ENCODE assay signal across 8 cellular contexts in the genomic region with DNA sequence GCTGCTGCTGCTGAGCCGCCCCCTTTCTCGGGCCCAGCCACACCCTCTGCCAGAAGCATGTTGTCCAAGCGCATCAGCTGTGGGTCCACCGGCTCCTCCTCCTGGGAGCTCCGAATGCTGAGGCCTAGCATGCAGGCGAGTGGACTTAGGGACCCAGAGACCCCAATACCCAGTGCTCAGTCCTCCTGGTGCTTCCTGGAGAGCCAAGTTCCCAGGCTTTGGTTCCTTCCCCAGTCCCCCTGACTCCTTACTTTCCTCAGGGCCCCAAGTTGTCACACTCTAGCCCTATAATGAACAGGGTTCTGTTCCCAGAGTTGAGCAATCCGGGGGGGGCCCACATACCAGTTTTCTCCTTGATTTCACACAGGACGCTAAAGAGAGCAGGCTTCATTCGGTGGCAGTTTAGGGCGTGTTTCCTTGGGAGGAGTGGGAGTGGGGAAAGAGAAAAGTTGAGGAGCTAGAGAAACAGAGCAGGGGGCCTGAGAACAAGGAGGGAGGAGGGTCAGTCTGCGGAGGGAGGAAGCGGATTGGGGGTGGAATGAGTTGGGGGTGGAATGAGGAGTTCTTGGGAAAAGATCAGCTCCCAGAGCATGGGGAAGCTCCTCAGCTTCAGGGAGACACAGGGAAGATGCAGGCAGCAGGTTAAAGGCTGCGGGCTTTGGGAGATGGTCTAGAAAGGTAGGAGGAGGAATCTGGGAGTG. TPM values are rescaled to one million over a fixed set of nuclear protein-coding genes. Genes with fewer than 3 reads are reported as not detected.
DNase-seq lines count a peak whose midpoint lies in the region; ATAC-seq and TF ChIP-seq lines count a peak whose summit lies in the region.

No MANE protein-coding gene starts in this region.

- TF ChIP-seq CTCF in GM12875 (IDR thresholded peaks at IDR 0.05; ENCODE audit: borderline replicate concordance, insufficient read depth, low read depth, low read length) (no peak), VCaP (conservative IDR thresholded peaks at IDR 0.05) (no peak), fibroblast of pulmonary artery (IDR thresholded peaks at IDR 0.05; ENCODE audit: low read length, missing control alignments) (no peak), retinal pigment epithelial cell (conservative IDR thresholded peaks at IDR 0.05; ENCODE audit: low read depth, low read length) (no peak)

- ATAC-seq in sciatic nerve (no peak), GM19351 (IDR thresholded peaks at IDR 0.05; ENCODE audit: unreplicated experiment) (no peak), GM21529 (IDR thresholded peaks at IDR 0.05; ENCODE audit: unreplicated experiment) (no peak)

- H3K4me3 ChIP-seq in GM12875 (ENCODE audit: low read depth, low read length) (peak overlapping the region; percentile 56), fibroblast of pulmonary artery (replicated peaks; ENCODE audit: low read depth, low read length) (peak overlapping the region; percentile 82), retinal pigment epithelial cell (ENCODE audit: low read length) (peak overlapping the region; percentile 68)

- intact Hi-C loops in sciatic nerve (cut with DNase I), result no loop called here

- H3K27ac ChIP-seq in VCaP, result peak overlapping the region; percentile 83; the same call in 1 of the 2 replicates

- DNase-seq in fibroblast of pulmonary artery (ENCODE audit: low read depth) (peak; percentile 26), retinal pigment epithelial cell (ENCODE audit: low read depth) (no peak), sciatic nerve (ENCODE audit: low spot score) (no peak)
- no peak for DNase-seq in stimulated activated CD4-positive, alpha-beta T cell treated with anti-CD3 and anti-CD28 coated beads, Interleukin-4, amount 100 ng/mL, for 1 hour

RNA-seq across cellular contexts. Expression of a gene that starts 1.5 kb away (rescaled TPM):
- total RNA-seq in sciatic nerve, result 97.7 TPM

RNA-seq across cellular contexts. Expression of a gene that starts 3.9 kb away (rescaled TPM):
- 20.5 TPM for total RNA-seq in sciatic nerve

RNA-seq across cellular contexts. Expression of a gene that starts 4.5 kb away (rescaled TPM):
- 13.6 TPM for total RNA-seq in sciatic nerve

RNA-seq across cellular contexts. Expression of a gene that starts 10.3 kb away (rescaled TPM):
- 63.8 TPM for total RNA-seq in sciatic nerve

RNA-seq across cellular contexts. Expression of a gene that starts 12.6 kb away (rescaled TPM):
- total RNA-seq in sciatic nerve, result 59.9 TPM
